In the genomic region with DNA sequence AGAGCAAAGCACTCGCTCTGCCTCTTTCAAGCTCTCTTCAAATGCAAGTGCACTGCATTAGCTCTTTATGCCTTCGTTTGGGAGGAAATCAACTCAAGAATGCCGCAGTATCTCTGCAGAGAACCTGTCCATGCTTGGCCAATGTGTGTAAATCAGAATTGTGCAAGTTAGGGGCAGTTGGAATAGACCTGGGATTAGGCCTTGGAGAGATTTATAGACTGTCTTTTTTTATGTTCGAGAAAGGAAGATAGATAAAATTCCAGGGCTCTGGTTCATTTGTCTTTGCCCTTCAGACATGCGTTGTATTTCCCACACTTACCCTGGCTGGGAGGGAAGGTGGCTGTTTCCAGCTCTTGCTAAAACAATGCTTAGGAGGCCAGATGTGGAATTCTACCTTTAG, we compare ENCODE assay signal across 14 cellular contexts.
DNase-seq lines count a peak whose midpoint lies in the region; ATAC-seq, FAIRE-seq and TF ChIP-seq lines count a peak whose summit lies in the region.
"Had no signal": no experiment of that assay in that cellular context is flagged by ENCODE, and none has a peak within 500 bp of the region (broad histone marks: within the 10 kb centered on the region; RNA-seq: fewer than 3 reads in every experiment).

No MANE protein-coding gene starts in this region.

- no peaks in the 10 kb centered on the region for H3K36me3 ChIP-seq in H1 (ENCODE audit: control insufficient read depth in 2 of 4, insufficient read depth in 4 of 4, low read length in 3 of 4)
- H3K36me3 ChIP-seq: BLaER1 treated with 17β-estradiol and CSF1 and Interleukin-3, amounts not matched to agents 10 nM and 100 nM had no signal

- no peaks in the 10 kb centered on the region; a peak in 2 of 7 replicates for H3K4me1 ChIP-seq in H1 (replicated peaks in 1 of 4; ENCODE audit: control insufficient read depth in 3 of 4, insufficient read depth in 4 of 4, low read length in 3 of 4)

- no peaks in the 10 kb centered on the region; the same call in 1 of the 2 replicates for H3K79me1 ChIP-seq in H1 (ENCODE audit: low read depth, low read length)

- H4K91ac ChIP-seq in H1 (replicated peaks; ENCODE audit: insufficient read length, low read length), result no peak overlapping the region

- H2BK120ac ChIP-seq in H1 (replicated peaks; ENCODE audit: low read depth, low read length), result no peak overlapping the region

- H3K4me3 ChIP-seq in H1 (ENCODE audit: extremely low read depth in 1 of 4, insufficient read depth in 2 of 4, low read depth in 3 of 4, low read length in 4 of 4), result no peak overlapping the region
- H3K4me3 ChIP-seq: BLaER1 treated with 17β-estradiol and CSF1 and Interleukin-3, amounts not matched to agents 10 nM and 100 nM had no signal

- POLR2A ChIA-PET in H1 (lab: Charles Lee; ENCODE audit: partially characterized antibody), result no interaction called here

- H2BK12ac ChIP-seq in H1 (ENCODE audit: low read depth, low read length), result no peak overlapping the region

- no peak overlapping the region for H3K56ac ChIP-seq in H1 (replicated peaks; ENCODE audit: insufficient read length, low read depth, low read length)

- H3K4me2 ChIP-seq in H1 (ENCODE audit: insufficient read depth in 1 of 2, low read depth in 2 of 2, low read length in 2 of 2), result peak overlapping the region in 1 of 2 experiments; percentile 27; a peak in 1 of 4 replicates
- H3K4me2 ChIP-seq: BLaER1 treated with 17β-estradiol and CSF1 and Interleukin-3, amounts not matched to agents 10 nM and 100 nM had no signal

- no peaks in the 10 kb centered on the region for H4K20me1 ChIP-seq in H1 (replicated peaks in 1 of 2; ENCODE audit: control insufficient read depth in 1 of 2, insufficient read depth in 2 of 2, low read length in 2 of 2)
- H4K20me1 ChIP-seq: BLaER1 treated with 17β-estradiol and CSF1 and Interleukin-3, amounts not matched to agents 10 nM and 100 nM had no signal

- no peak overlapping the region for H2BK20ac ChIP-seq in H1 (ENCODE audit: low read length)

- FAIRE-seq in H1 (lab: Jason Lieb, UNC), result no peak

- no peak overlapping the region for H3K23ac ChIP-seq in H1 (ENCODE audit: insufficient read length)

- H3K27ac ChIP-seq in H1 (ENCODE audit: low read depth, low read length), result no peak overlapping the region
- H3K27ac ChIP-seq: 22Rv1; BLaER1 treated with 17β-estradiol and CSF1 and Interleukin-3, amounts not matched to agents 10 nM and 100 nM had no signal

- H2AK5ac ChIP-seq in H1 (ENCODE audit: low read depth, low read length), result no peak overlapping the region

- H3K18ac ChIP-seq in H1 (ENCODE audit: extremely low read depth, low read length), result no peak overlapping the region

- no peak for ATAC-seq in HG03571 (IDR thresholded peaks at IDR 0.05; ENCODE audit: unreplicated experiment)

- peak; percentile 29 for DNase-seq in DMS79 treated with DMSO at 0.1 percent for 48 hours (lab: John Stamatoyannopoulos, UW)
- DNase-seq in DMS79 (lab: John Stamatoyannopoulos, UW), result no peak
- DNase-seq in NCI-H226, result peak; percentile 32
- no peak for DNase-seq in H1 (ENCODE audit: low read depth in 1 of 2, low spot score in 2 of 2)
- DNase-seq in retina, result peak; percentile 23
- no peak for DNase-seq in iPS-NIHi11 (ENCODE audit: low spot score)
- no peak for DNase-seq in activated CD4-positive, alpha-beta T cell treated with anti-CD3 and anti-CD28 coated beads, Interleukin-2, amount 50 U/mL, for 1 hour
- DNase-seq: CD4-positive, CD25-positive, alpha-beta regulatory T cell; EL; GDM1; H7 had no signal

- 0 out of 4 replicates have a peak, but pooled peaks cover 0 to 4% of the 10 kb centered on the region in 2 experiments for H3K9me3 ChIP-seq in H1 (ENCODE audit: insufficient read depth in 2 of 2, low read depth in 1 of 2, low read length in 1 of 2)

- no peak overlapping the region for H3K9ac ChIP-seq in H1 (replicated peaks in 1 of 4; ENCODE audit: extremely low read depth in 1 of 4, low read depth in 3 of 4, low read length in 3 of 4)
- H3K9ac ChIP-seq: BLaER1 treated with 17β-estradiol and CSF1 and Interleukin-3, amounts not matched to agents 10 nM and 100 nM had no signal

- TF ChIP-seq RAD21 in H1 (IDR thresholded peaks at IDR 0.05 in 1 of 2, conservative IDR thresholded peaks at IDR 0.05 in 1 of 2; ENCODE audit: low read depth in 2 of 2, low read length in 2 of 2), result no peak

- CTCF ChIA-PET in H1 (lab: Charles Lee; ENCODE audit: partially characterized antibody), result interaction anchor here (0.6 kb wide), 1 partner anchor 1341 kb away, joined by 3 read pairs; no protein-coding TSS in a partner anchor

- TF ChIP-seq POLR2A in H1 (IDR thresholded peaks at IDR 0.05; ENCODE audit: control extremely low read depth in 1 of 2, low read depth in 2 of 2, low read length in 2 of 2), result no peak

- H4K8ac ChIP-seq in H1 (ENCODE audit: extremely low read depth, insufficient read depth, low read length), result no peak overlapping the region

- peak overlapping the region; percentile 75; the same call in 1 of the 2 replicates for H2AFZ ChIP-seq in H1 (ENCODE audit: low read length)

- no peaks in the 10 kb centered on the region for H3K79me2 ChIP-seq in H1 (ENCODE audit: control insufficient read depth in 1 of 2, insufficient read depth in 2 of 2, low read length in 2 of 2)

- TF ChIP-seq EP300 in H1 (IDR thresholded peaks at IDR 0.05; ENCODE audit: borderline replicate concordance in 1 of 2, low read depth in 2 of 2, low read length in 2 of 2), result no peak

- H2BK5ac ChIP-seq in H1 (ENCODE audit: low read depth, low read length), result no peak overlapping the region

- no peaks in the 10 kb centered on the region for H3K27me3 ChIP-seq in H1 (replicated peaks in 1 of 4; ENCODE audit: control insufficient read depth in 3 of 4, extremely low read depth in 1 of 4, insufficient read depth in 3 of 4, low read length in 3 of 4)
- H3K27me3 ChIP-seq: BLaER1 treated with 17β-estradiol and CSF1 and Interleukin-3, amounts not matched to agents 10 nM and 100 nM had no signal

- TF ChIP-seq CTCF in H1 (IDR thresholded peaks at IDR 0.05; ENCODE audit: control extremely low read depth in 1 of 3, insufficient read depth in 1 of 3, low read depth in 1 of 3, low read length in 3 of 3), result no peak

- 62% methylated on average over 5 of the region's 5 CpGs; no CpG with 5 or more reads in 1 of the 2 experiments for WGBS in H1 (ENCODE audit: extremely low coverage in 1 of 2, insufficient coverage in 1 of 2, insufficient read length in 1 of 2, insufficient replicate concordance in 2 of 2, low coverage in 1 of 2, low lambda C conversion rate in 2 of 2, missing lambda C conversion rate in 1 of 2), 2 experiments

- H3K23me2 ChIP-seq in H1 (ENCODE audit: low read depth, low read length), result no peaks in the 10 kb centered on the region

- no peak overlapping the region for H4K5ac ChIP-seq in H1 (ENCODE audit: insufficient read length, low read depth, low read length)

- H3K14ac ChIP-seq in H1 (ENCODE audit: insufficient read length), result no peak overlapping the region

- H2BK15ac ChIP-seq in H1 (ENCODE audit: low read length), result no peak overlapping the region

- no peak overlapping the region for H3K4ac ChIP-seq in H1 (replicated peaks; ENCODE audit: insufficient read length, low read depth, low read length)

TF ChIP-seq in H1, 55 proteins besides CTCF, POLR2A, EP300 and RAD21:
- no peak for TF ChIP-seq TCF12 (IDR thresholded peaks at IDR 0.05; ENCODE audit: low read depth, low read length)
- TF ChIP-seq TAF7 (optimal IDR thresholded peaks at IDR 0.05; ENCODE audit: borderline replicate concordance, low read depth, low read length), result no peak
- TF ChIP-seq, protein P1, sequence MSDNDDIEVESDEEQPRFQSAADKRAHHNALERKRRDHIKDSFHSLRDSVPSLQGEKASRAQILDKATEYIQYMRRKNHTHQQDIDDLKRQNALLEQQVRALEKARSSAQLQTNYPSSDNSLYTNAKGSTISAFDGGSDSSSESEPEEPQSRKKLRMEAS (IDR thresholded peaks at IDR 0.05), result no peak
- no peak for TF ChIP-seq PHF8 (conservative IDR thresholded peaks at IDR 0.05; ENCODE audit: low read depth, low read length)

Comparison
In these comparisons a context has a peak if more than half of its experiments do, and no peak if none do; other contexts are left out.
1. DNase-seq: peak in DMS79 treated with DMSO at 0.1 percent for 48 hours (single experiment), NCI-H226 (single experiment) and retina (single experiment); none in DMS79 (single experiment), H1 (0 of 2), iPS-NIHi11 (single experiment) and activated CD4-positive, alpha-beta T cell treated with anti-CD3 and anti-CD28 coated beads, Interleukin-2, amount 50 U/mL, for 1 hour (single experiment).